15 cellular contexts compared by ENCODE assay signal in the genomic region with DNA sequence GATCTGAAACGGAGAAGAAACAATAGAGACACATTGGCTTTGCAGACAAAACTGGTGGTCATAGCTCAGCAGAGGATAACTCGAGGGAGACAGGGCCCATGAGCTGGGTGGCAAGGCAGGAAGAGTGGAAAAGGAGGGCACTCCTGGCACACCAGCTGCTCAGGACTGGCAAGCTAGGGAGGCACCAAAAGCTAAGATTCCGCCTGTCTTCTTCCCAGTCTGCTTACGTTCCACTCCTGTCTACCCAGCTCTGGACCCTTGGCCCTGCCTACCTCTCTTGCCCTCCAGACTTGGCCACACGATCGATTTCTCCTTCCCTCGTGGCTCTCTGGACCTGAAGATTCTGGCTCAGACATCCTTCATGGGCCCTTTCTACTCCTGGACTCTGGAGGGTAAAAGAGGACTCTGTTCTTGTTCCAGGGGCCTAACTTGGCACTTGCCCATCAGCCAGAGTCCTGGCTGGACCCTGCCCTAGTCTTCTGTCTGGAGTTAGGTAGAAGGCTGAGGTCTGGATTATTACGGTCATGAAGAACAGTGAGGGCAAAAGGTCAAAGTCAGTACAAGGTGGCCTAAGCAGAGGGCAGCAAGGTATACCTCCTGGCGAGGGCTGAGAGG.
A peak's percentile ranks its signal among the peaks of the same experiment; 100 is the strongest.
DNase-seq lines count a peak whose midpoint lies in the region; ATAC-seq and TF ChIP-seq lines count a peak whose summit lies in the region.
"Had no signal": no experiment of that assay in that cellular context is flagged by ENCODE, and none has a peak within 500 bp of the region (broad histone marks: within the 10 kb centered on the region; RNA-seq: fewer than 3 reads in every experiment).

No MANE protein-coding gene starts in this region.

- intact Hi-C loops in cardiac septum (cut with DNase I) = no loop called here
- intact Hi-C loops in left ventricle myocardium superior (cut with micrococcal nuclease) = no loop called here
- intact Hi-C loops in posterior vena cava (cut with DNase I) = no loop called here
- intact Hi-C loops in uterus (cut with DNase I; ENCODE audit: low total_unique reads) = no loop called here

- H3K27ac ChIP-seq in cardiac muscle cell = peak overlapping the region; percentile 68
- H3K27ac ChIP-seq in uterus = peak overlapping the region; percentile 55 to 74
- H3K27ac ChIP-seq: suprapubic skin had no signal

- H3K4me3 ChIP-seq in cardiac muscle cell (no peak overlapping the region), uterus (no peak overlapping the region), foreskin fibroblast (ENCODE audit: low read depth in 1 of 2, low read length in 2 of 2) (no peak overlapping the region)
- H3K4me3 ChIP-seq: GM12878, suprapubic skin had no signal

- H3K27me3 ChIP-seq in cardiac muscle cell (no peaks in the 10 kb centered on the region), uterus (no peaks in the 10 kb centered on the region)
- H3K27me3 ChIP-seq: suprapubic skin had no signal

- H3K9me3 ChIP-seq in cardiac muscle cell (ENCODE audit: low read depth) = no peaks in the 10 kb centered on the region
- H3K9me3 ChIP-seq in uterus = no peaks in the 10 kb centered on the region
- H3K9me3 ChIP-seq: suprapubic skin had no signal

- DNase-seq in cardiac muscle cell (ENCODE audit: low read depth in 1 of 2, low spot score in 1 of 2) = no peak
- no peak for DNase-seq in cardiac septum (ENCODE audit: low spot score)
- DNase-seq in left ventricle myocardium superior = no peak
- DNase-seq in posterior vena cava (ENCODE audit: low spot score) = peak; percentile 44
- DNase-seq in uterus = no peak
- no peak for DNase-seq in foreskin fibroblast
- DNase-seq in stimulated activated CD4-positive, alpha-beta T cell treated with anti-CD3 and anti-CD28 coated beads, Interleukin-1b, Interleukin-23, amount 100 ng/mL, for 48 hours = no peak
- no peak for DNase-seq in LoVo (ENCODE audit: low spot score)
- DNase-seq: activated gamma-delta T cell; effector CD8-positive, alpha-beta T cell; foreskin melanocyte had no signal

- no peaks in the 10 kb centered on the region for H3K36me3 ChIP-seq in cardiac muscle cell
- H3K36me3 ChIP-seq in uterus = no peaks in the 10 kb centered on the region

- ATAC-seq in left ventricle myocardium superior = peak; percentile 1
- ATAC-seq: GM12878, HCT116, PC-3 had no signal

- no peak for TF ChIP-seq POLR2A in uterus (IDR thresholded peaks at IDR 0.05)

- H3K4me1 ChIP-seq in cardiac muscle cell (ENCODE audit: low read depth) (peaks cover 40% of the 10 kb centered on the region), uterus (peaks cover 3 to 18% of the 10 kb centered on the region in 2 donors)

- TF ChIP-seq CTCF in cardiac muscle cell (IDR thresholded peaks at IDR 0.05; ENCODE audit: low read depth, low read length) (no peak), uterus (IDR thresholded peaks at IDR 0.05) (no peak), foreskin fibroblast (IDR thresholded peaks at IDR 0.05; ENCODE audit: low read depth, low read length) (no peak)
